Comparison of ENCODE assay signal across 22 cellular contexts in the genomic region with DNA sequence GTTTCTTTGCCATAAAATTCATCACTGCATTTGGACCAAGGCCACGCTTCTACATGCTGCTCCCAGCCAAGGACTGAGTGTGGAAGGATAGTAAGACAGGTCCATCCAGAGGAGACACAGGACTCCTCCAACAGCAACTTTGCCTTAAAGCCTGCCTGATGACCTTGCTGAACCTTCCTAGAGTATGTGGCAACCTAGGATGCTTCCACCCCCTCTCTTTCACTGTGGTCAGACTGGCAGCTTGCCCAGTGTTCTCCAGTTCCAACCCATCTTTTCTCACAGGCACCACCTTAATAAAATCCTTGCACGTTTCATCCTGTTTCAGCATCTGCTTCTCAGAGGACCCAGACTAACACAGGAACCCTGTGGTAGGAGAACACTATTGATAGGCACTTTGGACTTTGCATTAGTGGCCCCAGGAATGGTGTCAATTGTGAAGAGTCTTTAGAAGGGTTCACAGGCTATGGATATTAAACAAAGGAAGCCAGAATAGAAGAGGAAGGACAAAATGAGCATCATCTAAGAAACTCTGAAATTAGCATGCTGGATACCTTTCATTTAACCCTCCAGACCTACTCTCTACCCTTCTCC. TPM values are rescaled to one million over a fixed set of nuclear protein-coding genes. Genes with fewer than 3 reads are reported as not detected.
A peak's percentile ranks its signal among the peaks of the same experiment; 100 is the strongest.
DNase-seq lines count a peak whose midpoint lies in the region; ATAC-seq and TF ChIP-seq lines count a peak whose summit lies in the region.
"Had no signal": no experiment of that assay in that cellular context is flagged by ENCODE, and none has a peak within 500 bp of the region (broad histone marks: within the 10 kb centered on the region; RNA-seq: fewer than 3 reads in every experiment).

No MANE protein-coding gene starts in this region.

- no peaks in the 10 kb centered on the region for H3K36me3 ChIP-seq in thyroid gland
- H3K36me3 ChIP-seq: gastrocnemius medialis, right atrium auricular region had no signal

- no peak for TF ChIP-seq POLR2A in thyroid gland (IDR thresholded peaks at IDR 0.05)

- H3K9me3 ChIP-seq in thyroid gland, result no peaks in the 10 kb centered on the region
- H3K9me3 ChIP-seq: gastrocnemius medialis, right atrium auricular region had no signal

- H3K4me1 ChIP-seq in thyroid gland, result peaks cover 5 to 9% of the 10 kb centered on the region in 2 donors
- H3K4me1 ChIP-seq: gastrocnemius medialis, right atrium auricular region had no signal

- H3K27ac ChIP-seq in thyroid gland, result no peak overlapping the region
- H3K27ac ChIP-seq: coronary artery, gastrocnemius medialis, right atrium auricular region, VCaP had no signal

- 79 to 86% methylated on average over 2 of the region's 2 CpGs for WGBS in thyroid gland, 2 donors

- H3K27me3 ChIP-seq in thyroid gland, result no peaks in the 10 kb centered on the region
- H3K27me3 ChIP-seq: gastrocnemius medialis, right atrium auricular region had no signal

- in situ Hi-C loops in Caki2 (cut with HindIII; ENCODE audit: low pct_unique_long_range_greater_than_20kb, low sequenced_read_pairs), result no loop called here
- in situ Hi-C loops in KBM-7 (cut with MboI; ENCODE audit: low pct_unique_long_range_greater_than_20kb, low sequenced_read_pairs), result no loop called here

- DNase-seq in Caki2 (ENCODE audit: low read depth) (peak; percentile 56), KBM-7 (peak; percentile 12), SW480 (ENCODE audit: low spot score) (peak; percentile 20), left lobe of liver (ENCODE audit: low spot score) (peak; percentile 59), thyroid gland (no peak)
- DNase-seq in stimulated activated CD4-positive, alpha-beta T cell treated with anti-CD3 and anti-CD28 coated beads, Interleukin-12 subunit alpha, Interleukin-12 subunit beta, amount 100 ng/mL, for 4 hours, result no peak
- DNase-seq: activated CD4-positive, alpha-beta memory T cell treated with anti-CD3 and anti-CD28 coated beads, Interleukin-2, amount 10 ng/mL, durations not matched to agents 7 days and 5 days; activated T-cell treated with anti-CD3 and anti-CD28 coated beads, Interleukin-2, amount 50 U/mL, for 24 hours; gastrocnemius medialis; H7; NCI-H1436 treated with DMSO at 0.1 percent for 48 hours; NCI-H2227 treated with DMSO at 0.1 percent for 48 hours; stimulated activated naive CD4-positive, alpha-beta T cell treated with Interleukin-2 at 50 U/mL for 16 hours; T-cell; trophoblast cell had no signal

- intact Hi-C loops in thyroid gland (cut with DNase I), result no loop called here

- TF ChIP-seq CTCF in thyroid gland (IDR thresholded peaks at IDR 0.05), result no peak

- ATAC-seq in left lobe of liver (peak; percentile 43), HG03457 (IDR thresholded peaks at IDR 0.05; ENCODE audit: unreplicated experiment) (no peak), HG03520 (IDR thresholded peaks at IDR 0.05; ENCODE audit: unreplicated experiment) (no peak)
- ATAC-seq: activated naive CD4-positive, alpha-beta T cell treated with anti-CD3 and anti-CD28 coated beads, Interleukin-2, amount 50 U/mL, for 72 hours; CD8-positive, alpha-beta T cell; T-cell had no signal

- H3K4me3 ChIP-seq in thyroid gland (replicated peaks in 1 of 3), result no peak overlapping the region
- H3K4me3 ChIP-seq: coronary artery, gastrocnemius medialis, right atrium auricular region had no signal

RNA-seq across cellular contexts. Expression of a gene that starts 2.4 kb away (rescaled TPM):
- 3.4 and 4.2 TPM in 2 replicates for total RNA-seq in Caki2 (2014; rRNA removed; shearing (Covaris generic); ENCODE audit: low replicate concordance)
- total RNA-seq in left lobe of liver (3.0 TPM), thyroid gland (under 1 TPM; under 0.01 to 0.11 (median 0.07) TPM)
- total RNA-seq: activated CD4-positive, alpha-beta memory T cell treated with anti-CD3 and anti-CD28 coated beads, Interleukin-2, amount 10 ng/mL, durations not matched to agents 7 days and 5 days; activated naive CD4-positive, alpha-beta T cell treated with anti-CD3 and anti-CD28 coated beads, Interleukin-2, amount 50 U/mL, for 72 hours; CD8-positive, alpha-beta T cell; right atrium auricular region had no signal

Comparison
In these comparisons a context has a peak if more than half of its experiments do, and no peak if none do; other contexts are left out.
1. DNase-seq: peak in Caki2 (single experiment), KBM-7 (single experiment), SW480 (single experiment) and left lobe of liver (single experiment); none in stimulated activated CD4-positive, alpha-beta T cell treated with anti-CD3 and anti-CD28 coated beads, Interleukin-12 subunit alpha, Interleukin-12 subunit beta, amount 100 ng/mL, for 4 hours (single experiment) and thyroid gland (0 of 2).